8 cellular contexts compared by ENCODE assay signal in the genomic region with DNA sequence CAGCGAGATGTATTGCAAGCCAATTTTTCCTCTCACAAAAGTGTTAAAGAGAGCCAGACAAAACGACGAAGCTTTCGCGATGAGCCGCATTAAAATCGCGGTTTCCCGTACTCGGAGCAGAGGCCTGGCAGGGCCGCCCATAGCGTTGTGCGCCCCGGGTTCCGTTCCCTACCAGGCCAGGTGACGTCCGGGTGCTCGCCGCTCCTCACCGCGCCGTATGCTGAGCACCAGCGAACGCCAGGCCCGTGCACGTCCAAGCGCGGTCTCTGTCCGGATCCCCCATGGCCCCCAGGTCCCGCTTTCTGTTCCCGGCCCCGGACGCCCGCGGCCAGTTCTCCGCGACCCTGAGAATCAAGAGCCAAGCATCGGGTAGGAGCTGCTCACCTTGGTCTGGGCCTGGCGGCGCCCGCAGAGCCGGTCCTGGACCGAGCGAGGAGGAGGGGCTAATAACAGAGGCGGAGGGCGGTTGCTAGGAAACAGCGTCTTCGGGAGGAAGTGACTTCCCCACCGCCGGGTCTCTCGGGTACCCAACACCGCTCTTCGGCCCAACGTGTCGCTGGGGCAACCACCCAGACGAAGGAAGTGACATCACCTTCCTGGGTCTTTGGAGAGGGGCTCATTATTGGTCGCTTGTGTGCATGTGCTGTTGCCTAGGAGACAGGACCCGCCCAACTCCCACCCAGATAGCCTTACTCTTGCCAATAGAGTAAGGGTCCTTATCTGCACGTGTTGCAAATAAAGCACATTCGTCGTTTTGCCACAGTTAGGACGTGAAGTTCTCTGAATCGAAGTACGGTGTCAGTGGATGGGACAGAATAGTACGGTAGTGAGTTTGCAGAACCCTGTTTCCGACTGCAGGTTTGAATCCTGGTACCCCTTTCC. TPM values are rescaled to one million over a fixed set of nuclear protein-coding genes. Genes with fewer than 3 reads are reported as not detected.
A peak's percentile ranks its signal among the peaks of the same experiment; 100 is the strongest.
DNase-seq lines count a peak whose midpoint lies in the region; ATAC-seq and TF ChIP-seq lines count a peak whose summit lies in the region.

A gene (minus strand): TSS at position 579 of the 882 bp plus-strand sequence. CDS start 1,115 bp downstream, outside the sequence.

- no peak within 1 kb of the TSS for H3K27ac ChIP-seq in H9 (ENCODE audit: insufficient read length, low read depth, low read length)

- no peak within 1 kb of the TSS for H2BK120ac ChIP-seq in H9 (ENCODE audit: low read depth, low read length, poor library complexity, severe bottlenecking)

- peaks cover 0 to 4% (median 0%) of the 10 kb centered on the region in 3 experiments; a peak in 1 of 7 replicates for H3K36me3 Mint-ChIP-seq in H9 (ENCODE audit: insufficient read depth in 1 of 3, low read depth in 3 of 3)
- H3K36me3 Mint-ChIP-seq in T-helper 2 cell treated with Interferon-gamma antibody and Interleukin-4, amounts not matched to agents 5 μg/mL and 100 μg/mL, for 36 hours (ENCODE audit: low read depth), result no peaks in the 10 kb centered on the region

- no peaks in the 10 kb centered on the region for H3K79me1 ChIP-seq in H9 (ENCODE audit: insufficient read depth, low read depth, low read length, poor library complexity, severe bottlenecking)

- H3T11ph ChIP-seq in H9 (ENCODE audit: low read length), result no peak within 1 kb of the TSS

- H3K18ac ChIP-seq in H9 (ENCODE audit: insufficient read length, low read depth, low read length), result peak within 1 kb of the TSS; percentile 75

- no peak within 1 kb of the TSS for H2AK5ac ChIP-seq in H9 (ENCODE audit: insufficient read length, low read length)

- H3K27ac Mint-ChIP-seq in H9, result peak within 1 kb of the TSS in 2 of 3 experiments; percentile 77 to 92; a peak in 5 of 7 replicates
- peak within 1 kb of the TSS; percentile 76 for H3K27ac Mint-ChIP-seq in T-helper 2 cell treated with Interferon-gamma antibody and Interleukin-4, amounts not matched to agents 5 μg/mL and 100 μg/mL, for 36 hours

- H2BK5ac ChIP-seq in H9 (ENCODE audit: insufficient read length, low read length), result no peak within 1 kb of the TSS

- peak; percentile 99 for ATAC-seq in sciatic nerve

- H3K4ac ChIP-seq in H9 (ENCODE audit: low read depth, low read length), result no peak within 1 kb of the TSS

- peaks cover 2 to 13% of the 10 kb centered on the region in 2 experiments; a peak in 3 of 4 replicates for H3K4me1 Mint-ChIP-seq in H9
- H3K4me1 Mint-ChIP-seq in T-helper 2 cell treated with Interferon-gamma antibody and Interleukin-4, amounts not matched to agents 5 μg/mL and 100 μg/mL, for 36 hours (ENCODE audit: low read depth), result peaks cover 15% of the 10 kb centered on the region

- H3K4me1 ChIP-seq in H9 (ENCODE audit: insufficient read depth, low read length), result no peaks in the 10 kb centered on the region

- H3K4me3 ChIP-seq in astrocyte of the cerebellum (ENCODE audit: low read depth, low read length), result peak within 1 kb of the TSS; percentile 74

- no peak within 1 kb of the TSS for H2BK20ac ChIP-seq in H9 (ENCODE audit: low read depth, low read length, poor library complexity, severe bottlenecking)

- H3K9me3 Mint-ChIP-seq in H9, result peaks cover 0 to 3% of the 10 kb centered on the region in 2 experiments; a peak in 2 of 5 replicates
- H3K9me3 Mint-ChIP-seq in T-helper 2 cell treated with Interferon-gamma antibody and Interleukin-4, amounts not matched to agents 5 μg/mL and 100 μg/mL, for 36 hours, result no peaks in the 10 kb centered on the region

- DNase-seq in GDM1 (lab: John Stamatoyannopoulos, UW) (peak; percentile 14), H9 (peak; percentile 99), NCI-H1048 (lab: John Stamatoyannopoulos, UW) (peak; percentile 91), astrocyte of the cerebellum (ENCODE audit: low read depth) (peak; percentile 87), hippocampal formation (lab: John Stamatoyannopoulos, UW) (peak; percentile 85 to 91), sciatic nerve (ENCODE audit: low spot score) (peak; percentile 93), NOMO-1 (lab: John Stamatoyannopoulos, UW; ENCODE audit: unreplicated experiment in 2 of 2) (no peak)
- DNase-seq in T-helper 2 cell treated with Interferon-gamma antibody and Interleukin-4, amounts not matched to agents 5 μg/mL and 100 μg/mL, for 36 hours (ENCODE audit: low spot score), result peak; percentile 86

- peak within 1 kb of the TSS; percentile 59 for H3K9ac ChIP-seq in H9 (ENCODE audit: extremely low read depth, insufficient read length, low read length)

- TF ChIP-seq CTCF in H9 (conservative IDR thresholded peaks at IDR 0.05), result no peak
- TF ChIP-seq CTCF in astrocyte of the cerebellum (IDR thresholded peaks at IDR 0.05; ENCODE audit: low read depth, low read length, missing control alignments), result no peak

- H3K4me3 Mint-ChIP-seq in H9, result peak within 1 kb of the TSS; percentile 87
- peak within 1 kb of the TSS; percentile 89 for H3K4me3 Mint-ChIP-seq in T-helper 2 cell treated with Interferon-gamma antibody and Interleukin-4, amounts not matched to agents 5 μg/mL and 100 μg/mL, for 36 hours

- in situ Hi-C loops in astrocyte of the cerebellum (cut with HindIII; ENCODE audit: low sequenced_read_pairs), result no loop called here

- H3K14ac ChIP-seq in H9 (ENCODE audit: insufficient read depth, low read length), result peak within 1 kb of the TSS; percentile 4; the same call in 1 of the 2 replicates

- H3K4me2 ChIP-seq in H9 (ENCODE audit: insufficient read depth, insufficient read length, low read length), result peak within 1 kb of the TSS; percentile 68

- no peaks in the 10 kb centered on the region for H3K23me2 ChIP-seq in H9 (ENCODE audit: insufficient read length, low read depth, low read length, poor library complexity, severe bottlenecking)

- no peaks in the 10 kb centered on the region for H3K27me3 ChIP-seq in H9 (ENCODE audit: insufficient read depth, low read length)

- H3K79me2 ChIP-seq in H9 (ENCODE audit: insufficient read depth, low read length), result no peaks in the 10 kb centered on the region

- H2BK15ac ChIP-seq in H9 (ENCODE audit: low read depth, low read length), result no peak within 1 kb of the TSS

- H3K56ac ChIP-seq in H9 (ENCODE audit: insufficient read length, low read depth, low read length), result no peak within 1 kb of the TSS

- no peak within 1 kb of the TSS for H4K8ac ChIP-seq in H9 (replicated peaks; ENCODE audit: insufficient read length, low read depth, low read length)

- H3K9me3 ChIP-seq in H9 (ENCODE audit: control insufficient read depth, low read depth, low read length), result no peaks in the 10 kb centered on the region

- H2AFZ ChIP-seq in H9 (ENCODE audit: low read length), result peak within 1 kb of the TSS; percentile 98

- WGBS in H9 (ENCODE audit: extremely low coverage, insufficient read length, low lambda C conversion rate), result no CpG with 5 or more reads among the region's 66 CpGs

- H3K27me3 Mint-ChIP-seq in H9 (ENCODE audit: low read depth), result peaks cover 18% of the 10 kb centered on the region
- H3K27me3 Mint-ChIP-seq in T-helper 2 cell treated with Interferon-gamma antibody and Interleukin-4, amounts not matched to agents 5 μg/mL and 100 μg/mL, for 36 hours (ENCODE audit: low read depth), result no peaks in the 10 kb centered on the region

- H4K91ac ChIP-seq in H9 (ENCODE audit: insufficient read length, low read depth, low read length), result no peak within 1 kb of the TSS

- no peak within 1 kb of the TSS for H4K5ac ChIP-seq in H9 (ENCODE audit: insufficient read length, low read depth, low read length)

- intact Hi-C loops in sciatic nerve (cut with DNase I), result no loop called here

- H2BK12ac ChIP-seq in H9 (ENCODE audit: insufficient read length, low read depth, low read length), result no peak within 1 kb of the TSS

- no peaks in the 10 kb centered on the region for H4K20me1 ChIP-seq in H9 (ENCODE audit: control insufficient read depth, insufficient read depth, insufficient read length)

- no peak within 1 kb of the TSS for H3K23ac ChIP-seq in H9 (ENCODE audit: insufficient read length, low read depth, low read length)

RNA-seq across cellular contexts. Expression of the gene that starts here (rescaled TPM):
- 15.4 and 16.0 TPM in 2 replicates for total RNA-seq in H9 (2021)
- total RNA-seq in sciatic nerve, result 15.2 TPM

Comparison
In these comparisons a context has a peak if more than half of its experiments do, and no peak if none do; other contexts are left out.
1. DNase-seq: peak in GDM1 (single experiment), H9 (single experiment), NCI-H1048 (single experiment), T-helper 2 cell treated with Interferon-gamma antibody and Interleukin-4, amounts not matched to agents 5 μg/mL and 100 μg/mL, for 36 hours (single experiment), astrocyte of the cerebellum (single experiment), hippocampal formation (2 of 2) and sciatic nerve (single experiment); none in NOMO-1 (0 of 2).